Comparison of ENCODE assay signal across 31 cellular contexts in the genomic region with DNA sequence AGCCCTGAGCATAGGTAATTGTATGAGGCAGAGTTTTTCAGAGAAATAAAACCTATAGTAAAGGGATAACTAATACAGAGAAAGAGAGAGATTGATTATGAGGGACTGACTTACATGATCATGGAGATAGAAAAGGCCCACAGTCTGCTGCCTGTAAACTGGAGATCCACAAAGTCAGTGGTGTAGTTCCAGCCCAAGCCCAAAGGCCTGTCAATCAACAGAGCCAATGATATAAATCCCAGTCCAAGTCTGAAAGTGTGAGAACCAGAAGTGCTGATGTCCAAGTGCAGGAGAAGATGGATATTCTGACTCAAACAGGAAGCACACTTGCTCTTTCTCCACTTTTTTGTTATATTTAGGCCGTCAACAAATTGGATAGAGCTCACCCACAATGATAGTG.
DNase-seq lines count a peak whose midpoint lies in the region; ATAC-seq, FAIRE-seq and TF ChIP-seq lines count a peak whose summit lies in the region.
"Had no signal": no experiment of that assay in that cellular context is flagged by ENCODE, and none has a peak within 500 bp of the region (broad histone marks: within the 10 kb centered on the region; RNA-seq: fewer than 3 reads in every experiment).

No MANE protein-coding gene starts in this region.

- peak overlapping the region; percentile 51; the same call in 1 of the 2 replicates for H2AFZ ChIP-seq in K562 (ENCODE audit: low read depth, low read length)

- TF ChIP-seq EP300 in K562 (IDR thresholded peaks at IDR 0.05; ENCODE audit: low read length) = no peak

- no peaks in the 10 kb centered on the region; the same call in 1 of the 2 replicates for H3K9me3 ChIP-seq in K562 (replicated peaks; ENCODE audit: control insufficient read depth, insufficient read depth, low read depth, low read length)
- H3K9me3 ChIP-seq: A549, BE2C, Caco-2 had no signal

- POLR2A ChIA-PET in HEK293T (lab: Yijun Ruan, JAX) (no interaction called here), K562 (lab: Yijun Ruan, JAX) (no interaction called here)

- no TSS peak for BruUV-seq in K562 (replicated peaks; lab: Mats Ljungman, UMichigan)

- intact Hi-C loops in K562 (cut with micrococcal nuclease) = no loop called here

- TF ChIP-seq CTCF in 22Rv1 (IDR thresholded peaks at IDR 0.05) (0 out of 2 replicates have a peak, but pooled peaks have one; percentile 11), K562 (IDR thresholded peaks at IDR 0.05 in 2 of 3, conservative IDR thresholded peaks at IDR 0.05 in 1 of 3; ENCODE audit: insufficient read depth in 2 of 3, low read depth in 1 of 3, low read length in 3 of 3) (no peak)

- H3K79me2 ChIP-seq in K562 (ENCODE audit: control insufficient read depth, insufficient read depth, low read length) = no peaks in the 10 kb centered on the region

- H3K9ac ChIP-seq in K562 (ENCODE audit: insufficient read depth in 1 of 2, low read depth in 2 of 2, low read length in 2 of 2) = no peak overlapping the region
- H3K9ac ChIP-seq: BLaER1; BLaER1 treated with 17β-estradiol and CSF1 and Interleukin-3, amounts not matched to agents 10 nM and 100 nM had no signal

- no peak for FAIRE-seq in K562 (lab: Jason Lieb, UNC)
- FAIRE-seq: A204.1, A549 had no signal

- no peak; the same call in 2 of the 3 replicates for ATAC-seq in K562
- no peak for ATAC-seq in GM21825 (IDR thresholded peaks at IDR 0.05; ENCODE audit: unreplicated experiment)
- ATAC-seq: A549; CD8-positive, alpha-beta T cell had no signal

- H3K4me1 ChIP-seq in K562 (replicated peaks in 1 of 2; ENCODE audit: control insufficient read depth in 2 of 2, insufficient read depth in 2 of 2, low read length in 2 of 2) = peaks cover 0 to 9% of the 10 kb centered on the region in 2 experiments; a peak in 2 of 5 replicates
- H3K4me1 ChIP-seq: A549; BLaER1; BLaER1 treated with 17β-estradiol and CSF1 and Interleukin-3, amounts not matched to agents 10 nM and 100 nM; Caco-2 had no signal

- no peak overlapping the region for H3K4me3 ChIP-seq in K562
- H3K4me3 ChIP-seq: A549; BLaER1; BLaER1 treated with 17β-estradiol and CSF1 and Interleukin-3, amounts not matched to agents 10 nM and 100 nM had no signal

- no peaks in the 10 kb centered on the region for H3K9me1 ChIP-seq in K562 (ENCODE audit: control insufficient read depth, insufficient read depth, low read length)

- no peak for TF ChIP-seq RAD21 in K562 (CRISPR knock-in tag; conservative IDR thresholded peaks at IDR 0.05 in 1 of 2, IDR thresholded peaks at IDR 0.05 in 1 of 2)

- WGBS in K562 (ENCODE audit: insufficient coverage, low coverage, missing lambda C conversion rate) = 37% methylated on average over 1 of the region's 1 CpG

- CTCF ChIA-PET in HEK293T (lab: Yijun Ruan, JAX) = no interaction called here
- CTCF ChIA-PET in K562 (lab: Yijun Ruan, JAX; ENCODE audit: low intra/inter-chr PET ratio) = no interaction called here

- no peaks in the 10 kb centered on the region for H3K36me3 ChIP-seq in K562 (ENCODE audit: control insufficient read depth, insufficient read depth, low read length)
- H3K36me3 ChIP-seq: BE2C; BLaER1; BLaER1 treated with 17β-estradiol and CSF1 and Interleukin-3, amounts not matched to agents 10 nM and 100 nM had no signal

- no peaks in the 10 kb centered on the region for H4K20me1 ChIP-seq in K562 (replicated peaks; ENCODE audit: control insufficient read depth, insufficient read depth, low read length)
- H4K20me1 ChIP-seq: BLaER1; BLaER1 treated with 17β-estradiol and CSF1 and Interleukin-3, amounts not matched to agents 10 nM and 100 nM had no signal

- H3K27ac ChIP-seq in 22Rv1 (no peak overlapping the region), K562 (ENCODE audit: extremely low read depth, low read depth, low read length) (no peak overlapping the region)
- H3K27ac ChIP-seq: A549; BLaER1; BLaER1 treated with 17β-estradiol and CSF1 and Interleukin-3, amounts not matched to agents 10 nM and 100 nM; C4-2B had no signal

- H3K27me3 ChIP-seq in K562 (ENCODE audit: control insufficient read depth in 2 of 2, insufficient read depth in 2 of 2, low read length in 2 of 2) = no peaks in the 10 kb centered on the region
- H3K27me3 ChIP-seq: BE2C; BLaER1; BLaER1 treated with 17β-estradiol and CSF1 and Interleukin-3, amounts not matched to agents 10 nM and 100 nM had no signal

- DNase-seq in HEK293T (ENCODE audit: extremely low spot score) (no peak), K562 (ENCODE audit: extremely low read depth in 1 of 4, low spot score in 3 of 4) (no peak), NCI-H2081 treated with DMSO at 0.1 percent for 48 hours (lab: John Stamatoyannopoulos, UW) (no peak)
- no peak for DNase-seq in stimulated activated CD4-positive, alpha-beta T cell treated with anti-CD3 and anti-CD28 coated beads, Interleukin-4, amount 100 ng/mL, for 24 hours
- DNase-seq: 8988T; ACHN; AML-193; BE2C; C1 segment of cervical spinal cord; Caco-2; Calu3; CD4-positive, alpha-beta memory T cell; CD4-positive, alpha-beta T cell; CD4-positive, CD25-positive, alpha-beta regulatory T cell; CD8-positive, alpha-beta memory T cell; CD8-positive, alpha-beta T cell; COR-L47; DMS 273 treated with DMSO at 0.1 percent for 48 hours; DMS153; DMS53; DMS79; DMS79 treated with DMSO at 0.1 percent for 48 hours; DND-41; EL had no signal

- no peak for TF ChIP-seq POLR2A in K562 (conservative IDR thresholded peaks at IDR 0.05)

- no peak overlapping the region for H3K4me2 ChIP-seq in K562 (ENCODE audit: insufficient read depth, low read length)
- H3K4me2 ChIP-seq: A549; BLaER1; BLaER1 treated with 17β-estradiol and CSF1 and Interleukin-3, amounts not matched to agents 10 nM and 100 nM had no signal

- in situ Hi-C loops in K562 (cut with MboI) = no loop called here

TF ChIP-seq in HEK293T, 16 proteins besides CTCF, POLR2A, EP300 and RAD21:
- TF ChIP-seq SUZ12 (IDR thresholded peaks at IDR 0.05) (no peak), BHLHE40 (IDR thresholded peaks at IDR 0.05; ENCODE audit: borderline replicate concordance) (no peak), PKNOX1 (IDR thresholded peaks at IDR 0.05) (peak; percentile 73)

TF ChIP-seq in K562, 482 proteins besides CTCF, POLR2A, EP300 and RAD21:
- TF ChIP-seq MTA1 (IDR thresholded peaks at IDR 0.05; ENCODE audit: borderline replicate concordance) (no peak), PKNOX1 (IDR thresholded peaks at IDR 0.05) (peak; percentile 85)
